Comparison of ENCODE assay signal across 2 cellular contexts in the genomic region with DNA sequence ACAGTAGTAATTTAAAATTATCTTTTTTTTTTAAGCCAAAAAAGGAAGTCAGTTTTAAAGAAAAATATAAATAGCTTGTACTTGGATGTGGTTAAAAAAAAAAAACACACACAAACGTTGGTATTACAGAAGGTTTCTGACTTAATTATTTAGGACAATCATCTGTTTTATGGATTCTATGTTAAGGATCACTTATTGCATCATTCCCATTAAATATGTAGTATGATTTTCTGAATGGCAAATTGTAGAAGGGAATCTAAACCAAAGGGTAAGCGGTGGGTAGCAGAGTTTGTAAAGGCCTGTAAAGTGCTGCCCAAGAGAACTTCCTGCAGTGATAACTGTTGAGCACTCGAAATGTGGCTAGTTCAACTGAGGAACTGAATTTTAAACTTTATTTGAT.
TF ChIP-seq lines count a peak whose summit lies in the region.

No MANE protein-coding gene starts in this region.

TF ChIP-seq in IMR-90, 13 proteins besides CTCF, POLR2A, EP300 and RAD21:
- TF ChIP-seq CEBPB (IDR thresholded peaks at IDR 0.05; ENCODE audit: low read depth, low read length), result 0 out of 2 replicates have a peak, but pooled peaks have one; percentile 25
- TF ChIP-seq, protein P1, sequence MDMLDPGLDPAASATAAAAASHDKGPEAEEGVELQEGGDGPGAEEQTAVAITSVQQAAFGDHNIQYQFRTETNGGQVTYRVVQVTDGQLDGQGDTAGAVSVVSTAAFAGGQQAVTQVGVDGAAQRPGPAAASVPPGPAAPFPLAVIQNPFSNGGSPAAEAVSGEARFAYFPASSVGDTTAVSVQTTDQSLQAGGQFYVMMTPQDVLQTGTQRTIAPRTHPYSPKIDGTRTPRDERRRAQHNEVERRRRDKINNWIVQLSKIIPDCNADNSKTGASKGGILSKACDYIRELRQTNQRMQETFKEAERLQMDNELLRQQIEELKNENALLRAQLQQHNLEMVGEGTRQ (IDR thresholded peaks at IDR 0.05; ENCODE audit: low read depth, low read length), result no peak

TF ChIP-seq in K562, 482 proteins besides CTCF, POLR2A, EP300 and RAD21:
- no peak for TF ChIP-seq ZZZ3 (IDR thresholded peaks at IDR 0.05)
- TF ChIP-seq CBX3 (IDR thresholded peaks at IDR 0.05; ENCODE audit: borderline replicate concordance in 1 of 2, low read length in 2 of 2), result no peak
- no peak for TF ChIP-seq PHB (CRISPR knock-in tag; IDR thresholded peaks at IDR 0.05)
- TF ChIP-seq IFI16 (CRISPR knock-in tag; IDR thresholded peaks at IDR 0.05), result no peak
- TF ChIP-seq, protein P2, sequence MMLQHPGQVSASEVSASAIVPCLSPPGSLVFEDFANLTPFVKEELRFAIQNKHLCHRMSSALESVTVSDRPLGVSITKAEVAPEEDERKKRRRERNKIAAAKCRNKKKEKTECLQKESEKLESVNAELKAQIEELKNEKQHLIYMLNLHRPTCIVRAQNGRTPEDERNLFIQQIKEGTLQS (IDR thresholded peaks at IDR 0.05), result peak; percentile 55; the same call in 1 of the 2 replicates
- TF ChIP-seq, protein P2 (CRISPR knock-in tag; conservative IDR thresholded peaks at IDR 0.05), result no peak
- TF ChIP-seq CEBPG (CRISPR knock-in tag; IDR thresholded peaks at IDR 0.05), result no peak
- peak; percentile 40 to 60; a peak in 2 of 4 replicates for TF ChIP-seq CEBPG (tag; conservative IDR thresholded peaks at IDR 0.05 in 1 of 2, IDR thresholded peaks at IDR 0.05 in 1 of 2)
- no peak for TF ChIP-seq FUS (optimal IDR thresholded peaks at IDR 0.05; ENCODE audit: low read depth, low read length)
